9 cellular contexts compared by ENCODE assay signal in the genomic region with DNA sequence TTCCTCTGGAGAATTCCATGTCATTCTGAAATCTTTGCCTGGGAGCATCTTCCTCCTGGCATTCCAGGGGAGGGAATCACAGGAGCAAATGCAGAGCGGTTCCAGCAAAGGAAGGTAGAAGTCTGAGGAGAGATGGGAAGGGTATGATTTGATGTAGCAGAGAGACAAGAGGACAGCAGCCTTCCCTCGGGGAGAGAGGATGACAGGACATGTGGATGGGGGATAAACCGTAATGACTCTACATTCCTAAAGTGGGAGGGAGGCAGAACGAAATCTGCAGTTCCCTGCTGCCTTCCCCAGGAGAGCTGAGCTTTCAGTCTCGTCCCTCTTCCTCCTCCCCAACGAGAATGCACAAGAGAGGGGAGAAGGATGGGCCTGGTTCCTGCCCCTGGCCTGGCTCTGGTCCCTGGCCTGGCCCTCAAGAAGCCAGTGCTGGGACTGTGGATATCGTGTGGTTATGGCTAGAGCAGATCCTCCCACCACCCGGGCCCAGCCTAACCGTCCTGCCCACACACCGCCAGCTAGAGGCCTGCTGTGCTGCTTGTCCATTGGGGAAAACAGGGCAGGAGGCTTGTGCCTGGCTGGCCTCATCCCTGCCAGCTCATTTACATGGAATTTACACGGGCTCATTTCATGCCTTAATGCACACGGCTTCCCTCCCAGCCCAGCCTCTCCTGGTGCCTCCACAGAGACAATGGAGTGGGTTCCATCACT. TPM values are rescaled to one million over a fixed set of nuclear protein-coding genes. Genes with fewer than 3 reads are reported as not detected.
DNase-seq lines count a peak whose midpoint lies in the region; ATAC-seq and TF ChIP-seq lines count a peak whose summit lies in the region.
"Had no signal": no experiment of that assay in that cellular context is flagged by ENCODE, and none has a peak within 500 bp of the region (broad histone marks: within the 10 kb centered on the region; RNA-seq: fewer than 3 reads in every experiment).

No MANE protein-coding gene starts in this region.

- H4K8ac ChIP-seq in IMR-90 (ENCODE audit: low read depth in 2 of 2, low read length in 2 of 2): peak overlapping the region; percentile 90 to 98

- in situ Hi-C loops in IMR-90 (cut with MboI; ENCODE audit: low sequenced_read_pairs): no loop called here

- H3K4me1 ChIP-seq in IMR-90 (ENCODE audit: control insufficient read depth, insufficient read depth, low read length): peaks cover 22% of the 10 kb centered on the region

- peak; percentile 5; the same call in 1 of the 2 replicates for TF ChIP-seq CTCF in IMR-90 (conservative IDR thresholded peaks at IDR 0.05; ENCODE audit: low read depth, low read length)
- TF ChIP-seq CTCF in nephron progenitor cell (IDR thresholded peaks at IDR 0.05): no peak

- peak overlapping the region; percentile 94 for H2AFZ ChIP-seq in IMR-90 (replicated peaks; ENCODE audit: low read length, poor library complexity)

- H3K9me3 ChIP-seq in IMR-90 (ENCODE audit: control insufficient read depth, insufficient read depth, low read length): no peaks in the 10 kb centered on the region

- peak overlapping the region; percentile 80 for H4K5ac ChIP-seq in IMR-90 (ENCODE audit: low read depth, low read length)

- no peaks in the 10 kb centered on the region for H3K9me3 Mint-ChIP-seq in nephron progenitor cell
- H3K9me3 Mint-ChIP-seq: naive thymus-derived CD8-positive, alpha-beta T cell had no signal

- peak overlapping the region; percentile 30 for H3K4me3 Mint-ChIP-seq in nephron progenitor cell
- H3K4me3 Mint-ChIP-seq: naive thymus-derived CD8-positive, alpha-beta T cell had no signal

- H3K56ac ChIP-seq in IMR-90 (ENCODE audit: extremely low read depth, insufficient read depth, low read length): peak overlapping the region; percentile 76

- no CpG with 5 or more reads among the region's 12 CpGs for WGBS in IMR-90 (ENCODE audit: extremely low coverage in 2 of 2, insufficient read length in 1 of 2), 2 experiments

- H3K4ac ChIP-seq in IMR-90 (ENCODE audit: low read depth, low read length): peak overlapping the region; percentile 98

- H2BK15ac ChIP-seq in IMR-90 (ENCODE audit: low read depth, low read length): peak overlapping the region; percentile 90; the same call in 2 of the 3 replicates

- H4K20me1 ChIP-seq in IMR-90 (ENCODE audit: insufficient read depth, low read length): no peaks in the 10 kb centered on the region

- H3K36me3 ChIP-seq in IMR-90 (ENCODE audit: control insufficient read depth, insufficient read depth, low read length): peaks cover 3% of the 10 kb centered on the region; the same call in 1 of the 2 replicates

- H3K79me1 ChIP-seq in IMR-90 (ENCODE audit: low read depth in 1 of 2, low read length in 2 of 2): peaks cover 0 to 32% of the 10 kb centered on the region in 2 experiments; a peak in 2 of 4 replicates

- H3K4me3 ChIP-seq in IMR-90 (ENCODE audit: insufficient read depth, low read depth, low read length): no peak overlapping the region

- H2BK20ac ChIP-seq in IMR-90 (ENCODE audit: low read depth, low read length): peak overlapping the region; percentile 94

- H2BK5ac ChIP-seq in IMR-90 (ENCODE audit: low read depth, low read length, poor library complexity, severe bottlenecking): peak overlapping the region; percentile 96

- peak overlapping the region; percentile 99 for H3K14ac ChIP-seq in IMR-90 (replicated peaks; ENCODE audit: low read depth, low read length)

- H3K23ac ChIP-seq in IMR-90 (ENCODE audit: low read depth, low read length): peak overlapping the region; percentile 98

- peak; percentile 73 for TF ChIP-seq POLR2A in IMR-90 (IDR thresholded peaks at IDR 0.05; ENCODE audit: low read depth, low read length)

- no peaks in the 10 kb centered on the region for H3K27me3 ChIP-seq in IMR-90 (ENCODE audit: control insufficient read depth, insufficient read depth, low read length)

- peak overlapping the region; percentile 92 for H2AK5ac ChIP-seq in IMR-90 (ENCODE audit: low read depth, low read length)

- peak; percentile 98 for ATAC-seq in IMR-90 (ENCODE audit: low read depth)
- ATAC-seq: naive thymus-derived CD8-positive, alpha-beta T cell had no signal

- peak overlapping the region; percentile 98 for H2AK9ac ChIP-seq in IMR-90 (replicated peaks; ENCODE audit: low read depth, low read length, poor library complexity)

- peak overlapping the region; percentile 63 for H3K27ac Mint-ChIP-seq in nephron progenitor cell

- peaks cover 7% of the 10 kb centered on the region for H3K27me3 Mint-ChIP-seq in nephron progenitor cell (ENCODE audit: low read depth, poor library complexity)
- H3K27me3 Mint-ChIP-seq: naive thymus-derived CD8-positive, alpha-beta T cell had no signal

- POLR2A ChIA-PET in IMR-90 (lab: Charles Lee; ENCODE audit: unreplicated experiment): no interaction called here

- intact Hi-C loops in IMR-90 (cut with micrococcal nuclease): loop anchor here (2.0 kb wide), 2 partner anchors 16 to 28 kb away; no protein-coding TSS in a partner anchor

- CTCF ChIA-PET in IMR-90 (lab: Yijun Ruan, JAX): no interaction called here

- H3K4me2 ChIP-seq in IMR-90 (ENCODE audit: low read depth, low read length): peak overlapping the region; percentile 54

- H3K9ac ChIP-seq in IMR-90 (ENCODE audit: low read depth, low read length): peak overlapping the region; percentile 68

- peak overlapping the region; percentile 99 for H2BK120ac ChIP-seq in IMR-90 (ENCODE audit: low read depth, low read length)

- H3K36me3 Mint-ChIP-seq in nephron progenitor cell (ENCODE audit: low read depth): peaks cover 7% of the 10 kb centered on the region

- H4K91ac ChIP-seq in IMR-90 (ENCODE audit: insufficient read depth, low read depth, low read length): peak overlapping the region; percentile 99

- H3K9me1 ChIP-seq in IMR-90 (ENCODE audit: insufficient read depth, low read length): peaks cover 40% of the 10 kb centered on the region

- dilution Hi-C loops in IMR-90 (cut with HindIII; ENCODE audit: low sequenced_read_pairs, unreplicated experiment): no loop called here

- TF ChIP-seq RAD21 in IMR-90 (IDR thresholded peaks at IDR 0.05; ENCODE audit: low read length): peak; percentile 14; the same call in 1 of the 2 replicates

- H3K18ac ChIP-seq in IMR-90 (ENCODE audit: low read depth, low read length): peak overlapping the region; percentile 86

- H3K27ac ChIP-seq in IMR-90 (ENCODE audit: insufficient read depth, low read length): peak overlapping the region; percentile 88

- no TSS peak for BruUV-seq in IMR-90 (replicated peaks; lab: Mats Ljungman, UMichigan)

- DNase-seq in COLO829 (ENCODE audit: low spot score): peak; percentile 32
- peak; percentile 93 for DNase-seq in IMR-90
- peak; percentile 45 for DNase-seq in brain pericyte (ENCODE audit: low read depth, low spot score)
- peak; percentile 66 for DNase-seq in nephron progenitor cell
- no peak for DNase-seq in AML-193 (lab: John Stamatoyannopoulos, UW)
- DNase-seq in D341Med (ENCODE audit: low spot score): no peak
- DNase-seq in NCI-H1105 treated with DMSO at 0.1 percent for 48 hours (lab: John Stamatoyannopoulos, UW): no peak
- DNase-seq in NCI-H345 treated with DMSO at 0.1 percent for 48 hours (lab: John Stamatoyannopoulos, UW; ENCODE audit: unreplicated experiment): no peak
- DNase-seq: naive thymus-derived CD8-positive, alpha-beta T cell had no signal

- peaks cover 50% of the 10 kb centered on the region for H3K4me1 Mint-ChIP-seq in nephron progenitor cell

TF ChIP-seq in IMR-90, 13 proteins besides CTCF, POLR2A, EP300 and RAD21 (continues in another document):
- TF ChIP-seq MXI1 (IDR thresholded peaks at IDR 0.05; ENCODE audit: borderline replicate concordance, low read depth, low read length): peak; percentile 58; the same call in 1 of the 2 replicates
- TF ChIP-seq RCOR1 (IDR thresholded peaks at IDR 0.05; ENCODE audit: insufficient replicate concordance, low read length): no peak
- no peak for TF ChIP-seq USF2 (IDR thresholded peaks at IDR 0.05; ENCODE audit: low read depth, low read length)
- TF ChIP-seq ELK1 (IDR thresholded peaks at IDR 0.05; ENCODE audit: borderline replicate concordance, low read depth, low read length): no peak
- TF ChIP-seq FOS (IDR thresholded peaks at IDR 0.05; ENCODE audit: low read depth, low read length): no peak
- TF ChIP-seq CEBPB (IDR thresholded peaks at IDR 0.05; ENCODE audit: low read depth, low read length): no peak
- TF ChIP-seq BHLHE40 (IDR thresholded peaks at IDR 0.05; ENCODE audit: low read depth, low read length): peak; percentile 70
- no peak for TF ChIP-seq NFE2L2 (IDR thresholded peaks at IDR 0.05; ENCODE audit: low read depth, low read length)
- TF ChIP-seq CHD1 (IDR thresholded peaks at IDR 0.05; ENCODE audit: low read depth, low read length): no peak
- peak; percentile 57 for TF ChIP-seq MAZ (IDR thresholded peaks at IDR 0.05; ENCODE audit: borderline replicate concordance, low read depth, low read length)

RNA-seq across cellular contexts. Expression of gene SEMA7A, which starts 26.6 kb away (rescaled TPM):
- total RNA-seq in IMR-90 (2012; rRNA removed): 27.8 and 30.5 TPM in 2 replicates
- 87.3 and 88.1 TPM in 2 replicates for polyA plus RNA-seq in IMR-90 (2012; rRNA removed)
- 46.2 and 68.0 TPM in 2 replicates for polyA plus RNA-seq in IMR-90 (2012; cell fraction: cytosol; rRNA removed)
- 57.3 and 104 TPM in 2 replicates for polyA plus RNA-seq in IMR-90 (2012; cell fraction: nucleus; rRNA removed; ENCODE audit: low replicate concordance)

RNA-seq across cellular contexts. Expression of gene CYP11A1, which starts 39.7 kb away (rescaled TPM):
- total RNA-seq in IMR-90 (2012; rRNA removed): 0.18 and 0.28 TPM in 2 replicates
- 0.46 and 0.50 TPM in 2 replicates for polyA plus RNA-seq in IMR-90 (2012; rRNA removed)
- 0.17 and 0.60 TPM in 2 replicates for polyA plus RNA-seq in IMR-90 (2012; cell fraction: cytosol; rRNA removed)
- 0.23 and 0.26 TPM in 2 replicates for polyA plus RNA-seq in IMR-90 (2012; cell fraction: nucleus; rRNA removed; ENCODE audit: low replicate concordance)
- total RNA-seq: naive thymus-derived CD8-positive, alpha-beta T cell had no signal
- polyA plus RNA-seq: naive thymus-derived CD8-positive, alpha-beta T cell had no signal

RNA-seq across cellular contexts. Expression of gene UBL7, which starts 53.8 kb away (rescaled TPM):
- 57.8 and 68.1 TPM in 2 replicates for total RNA-seq in IMR-90 (2012; rRNA removed)
- 78.4 and 80.1 TPM in 2 replicates for polyA plus RNA-seq in IMR-90 (2012; rRNA removed)
- polyA plus RNA-seq in IMR-90 (2012; cell fraction: cytosol; rRNA removed): 64.2 and 85.0 TPM in 2 replicates
- 21.3 and 32.0 TPM in 2 replicates for polyA plus RNA-seq in IMR-90 (2012; cell fraction: nucleus; rRNA removed; ENCODE audit: low replicate concordance)

Comparison
In these comparisons a context has a peak if more than half of its experiments do, and no peak if none do; other contexts are left out.
1. DNase-seq: peak in COLO829 (single experiment), IMR-90 (single experiment), brain pericyte (single experiment) and nephron progenitor cell (single experiment); none in AML-193 (0 of 2), D341Med (single experiment), NCI-H1105 treated with DMSO at 0.1 percent for 48 hours (single experiment) and NCI-H345 treated with DMSO at 0.1 percent for 48 hours (single experiment).